In genomic region chr4:129167640-129168260, GRCh38 we compare ENCODE assay signal across 1 cellular context.
TF ChIP-seq lines count a peak whose summit lies in the region.

No MANE protein-coding gene starts in this region.

TF ChIP-seq in SK-N-SH treated with all-trans-retinoic acid at 6 μM for 48 hours, 23 proteins besides CTCF, POLR2A, EP300 and RAD21 (continued from another document):
- TF ChIP-seq CSRNP3 (CRISPR knock-in tag; IDR thresholded peaks at IDR 0.05): no peak
